Comparison of ENCODE assay signal across 11 cellular contexts in the genomic region with DNA sequence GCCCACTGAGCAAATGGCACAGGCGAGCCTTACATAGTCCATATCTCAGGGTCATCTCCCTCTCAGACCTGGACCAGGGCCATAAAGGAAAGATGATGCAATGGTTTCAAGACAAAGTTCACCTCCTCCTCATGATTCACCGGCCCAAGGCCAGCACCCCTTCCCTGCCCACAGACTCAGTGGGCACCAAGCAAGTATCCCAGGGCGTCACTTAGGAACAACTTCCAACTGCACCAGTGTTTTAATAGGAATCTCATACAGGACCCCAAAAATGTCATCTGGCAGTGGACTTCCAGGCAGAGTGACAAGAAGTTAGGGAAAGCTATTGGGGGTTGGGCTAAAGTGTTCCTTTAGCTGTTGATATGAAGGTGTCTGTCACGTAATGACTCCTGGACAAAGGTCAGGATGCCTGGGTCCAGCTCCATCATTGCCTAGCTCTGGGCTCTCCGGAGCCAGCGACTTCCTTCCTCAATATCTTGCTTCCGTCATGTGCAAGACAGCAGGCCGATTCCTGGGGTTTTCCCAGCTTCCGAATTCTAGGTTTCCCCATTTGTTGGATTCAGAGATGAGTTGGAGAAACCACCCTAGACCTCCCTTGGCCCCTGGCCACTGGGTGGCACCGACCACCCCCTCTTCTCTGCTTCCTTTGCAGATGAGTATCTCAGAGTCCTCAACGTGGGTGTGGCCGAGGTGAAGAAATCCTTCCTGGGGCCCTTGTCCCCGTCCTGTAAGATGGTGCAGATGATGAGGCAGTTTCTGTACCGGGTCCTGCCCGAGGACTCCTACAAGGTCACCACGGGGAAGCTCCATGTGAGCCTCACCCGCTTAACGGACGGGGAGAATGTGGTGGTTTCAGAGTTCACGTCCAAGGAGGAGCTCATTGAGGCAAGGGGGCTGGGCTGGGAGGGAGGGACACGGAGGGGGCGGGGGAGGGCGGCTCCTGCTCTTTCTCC. TPM values are rescaled to one million over a fixed set of nuclear protein-coding genes. Genes with fewer than 3 reads are reported as not detected.
DNase-seq lines count a peak whose midpoint lies in the region; ATAC-seq and TF ChIP-seq lines count a peak whose summit lies in the region.
"Had no signal": no experiment of that assay in that cellular context is flagged by ENCODE, and none has a peak within 500 bp of the region (broad histone marks: within the 10 kb centered on the region; RNA-seq: fewer than 3 reads in every experiment).

No MANE protein-coding gene starts in this region.

- TF ChIP-seq POLR2A in spleen (IDR thresholded peaks at IDR 0.05) = no peak

- peak overlapping the region in 3 of 8 donors; percentile 13 to 49 (median 22) for H3K4me3 ChIP-seq in spleen
- H3K4me3 ChIP-seq: thoracic aorta had no signal

- peaks cover 0 to 30% (median 0%) of the 10 kb centered on the region in 7 donors for H3K27me3 ChIP-seq in spleen (replicated peaks in 1 of 7)

- H3K9me3 ChIP-seq in spleen = no peaks in the 10 kb centered on the region
- H3K9me3 ChIP-seq: thoracic aorta had no signal

- 29 to 55% (median 36%) methylated on average over 18 to 23 of the region's 23 CpGs for WGBS in spleen, 5 donors

- H3K36me3 ChIP-seq in spleen = no peaks in the 10 kb centered on the region
- H3K36me3 ChIP-seq: thoracic aorta had no signal

- H3K27ac ChIP-seq in spleen = peak overlapping the region in 6 of 8 donors; percentile 15 to 90 (median 68)
- H3K27ac ChIP-seq: thoracic aorta had no signal

- TF ChIP-seq CTCF in spleen (IDR thresholded peaks at IDR 0.05 in 8 of 11, conservative IDR thresholded peaks at IDR 0.05 in 3 of 11) = no peak

- no peaks in the 10 kb centered on the region for H3K9me3 Mint-ChIP-seq in activated naive CD4-positive, alpha-beta T cell treated with anti-CD3 and anti-CD28 coated beads, Interleukin-2, amount 50 U/mL, for 72 hours

- intact Hi-C loops in spleen (cut with DNase I; ENCODE audit: low total_unique reads) = no loop called here

- peak overlapping the region; percentile 47 to 73 for H3K27ac Mint-ChIP-seq in activated naive CD4-positive, alpha-beta T cell treated with anti-CD3 and anti-CD28 coated beads, Interleukin-2, amount 50 U/mL, for 72 hours

- no peak for DNase-seq in activated naive CD4-positive, alpha-beta T cell treated with anti-CD3 and anti-CD28 coated beads, Interleukin-2, amount 50 U/mL, for 72 hours (ENCODE audit: low spot score in 2 of 2)
- no peak for DNase-seq in activated naive CD4-positive, alpha-beta T cell (lab: John Stamatoyannopoulos, UW)
- DNase-seq in SKM-1 (lab: John Stamatoyannopoulos, UW; ENCODE audit: unreplicated experiment) (peak; percentile 75), fibroblast of the conjunctiva (ENCODE audit: low read depth) (peak; percentile 38), spleen (no peak), cerebellum (ENCODE audit: low spot score) (no peak), NCI-H69 (lab: John Stamatoyannopoulos, UW) (no peak), NCI-H2107 treated with DMSO at 0.1 percent for 48 hours (lab: John Stamatoyannopoulos, UW; ENCODE audit: unreplicated experiment) (no peak)
- DNase-seq: effector CD4-positive, alpha-beta T cell had no signal

- no peaks in the 10 kb centered on the region for H3K36me3 Mint-ChIP-seq in activated naive CD4-positive, alpha-beta T cell treated with anti-CD3 and anti-CD28 coated beads, Interleukin-2, amount 50 U/mL, for 72 hours

- peak in 1 of 2 donors; percentile 26 for ATAC-seq in activated naive CD4-positive, alpha-beta T cell treated with anti-CD3 and anti-CD28 coated beads, Interleukin-2, amount 50 U/mL, for 72 hours

- peaks cover 0 to 29% (median 8%) of the 10 kb centered on the region in 6 donors for H3K4me1 ChIP-seq in spleen

RNA-seq across cellular contexts. Expression of gene PNPLA1, which starts 21.1 kb away (rescaled TPM):
- not detected for total RNA-seq in activated naive CD4-positive, alpha-beta T cell treated with anti-CD3 and anti-CD28 coated beads, Interleukin-2, amount 50 U/mL, for 72 hours
- total RNA-seq in spleen (1 to 10 TPM in 5 of 7 donors, under 1 TPM in 2; 0.52 to 3.7 (median 1.1) TPM), cerebellum (not detected)
- polyA plus RNA-seq in spleen = under 1 TPM; 0.05 to 0.38 (median 0.13) TPM
- total RNA-seq: osteocyte, thoracic aorta had no signal

RNA-seq across cellular contexts. Expression of gene BNIP5, which starts 45.7 kb away (rescaled TPM):
- not detected for total RNA-seq in activated naive CD4-positive, alpha-beta T cell treated with anti-CD3 and anti-CD28 coated beads, Interleukin-2, amount 50 U/mL, for 72 hours
- total RNA-seq in spleen (not detected), cerebellum (not detected)
- polyA plus RNA-seq in spleen = under 1 TPM in 1 of 3 donors, not detected in 2; 0.05 TPM
- total RNA-seq: osteocyte, thoracic aorta had no signal

Comparison
In these comparisons a context has a peak if more than half of its experiments do, and no peak if none do; other contexts are left out.
1. DNase-seq: peak in SKM-1 (single experiment) and fibroblast of the conjunctiva (single experiment); none in activated naive CD4-positive, alpha-beta T cell treated with anti-CD3 and anti-CD28 coated beads, Interleukin-2, amount 50 U/mL, for 72 hours (0 of 2), activated naive CD4-positive, alpha-beta T cell (0 of 4), spleen (single experiment), cerebellum (single experiment), NCI-H69 (single experiment) and NCI-H2107 treated with DMSO at 0.1 percent for 48 hours (single experiment).